Comparison of ENCODE assay signal across 13 cellular contexts in the genomic region with DNA sequence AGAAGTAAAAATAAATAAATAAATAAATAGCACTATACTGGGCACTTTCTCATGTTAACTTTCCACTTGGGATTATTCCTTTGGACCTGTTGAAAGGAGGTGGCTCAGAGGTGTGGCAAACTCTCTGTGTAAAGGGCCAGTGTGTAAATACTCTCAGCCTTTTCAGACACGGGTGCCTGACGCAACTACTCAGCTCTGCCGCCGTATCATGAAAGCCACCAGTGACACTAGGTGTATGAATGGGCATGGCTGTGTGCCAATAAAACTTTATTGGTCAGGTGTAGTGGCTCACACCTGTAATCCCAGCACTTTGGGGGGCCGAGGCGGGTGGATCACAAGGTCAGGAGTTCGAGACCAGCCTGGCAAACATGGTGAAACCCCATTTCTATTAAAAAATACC. TPM values are rescaled to one million over a fixed set of nuclear protein-coding genes. Genes with fewer than 3 reads are reported as not detected.
DNase-seq lines count a peak whose midpoint lies in the region; ATAC-seq, FAIRE-seq and TF ChIP-seq lines count a peak whose summit lies in the region.
"Had no signal": no experiment of that assay in that cellular context is flagged by ENCODE, and none has a peak within 500 bp of the region (broad histone marks: within the 10 kb centered on the region; RNA-seq: fewer than 3 reads in every experiment).

No MANE protein-coding gene starts in this region.

- H2AFZ ChIP-seq in K562 (ENCODE audit: low read depth, low read length): no peak overlapping the region

- no peak overlapping the region for H3K4me3 ChIP-seq in HEK293 (ENCODE audit: low read depth, low read length)
- H3K4me3 ChIP-seq in K562: no peak overlapping the region
- no peak overlapping the region for H3K4me3 ChIP-seq in lower lobe of right lung
- H3K4me3 ChIP-seq: A549 had no signal

- no peak for TF ChIP-seq POLR2A in K562 (conservative IDR thresholded peaks at IDR 0.05)

- BruUV-seq in K562 (replicated peaks; lab: Mats Ljungman, UMichigan): no TSS peak

- WGBS in K562 (ENCODE audit: insufficient coverage, low coverage, missing lambda C conversion rate): 98% methylated on average over 7 of the region's 7 CpGs

- no peak for TF ChIP-seq EP300 in K562 (IDR thresholded peaks at IDR 0.05; ENCODE audit: low read length)

- H3K9me1 ChIP-seq in K562 (ENCODE audit: control insufficient read depth, insufficient read depth, low read length): no peaks in the 10 kb centered on the region

- H3K4me1 ChIP-seq in HEK293 (ENCODE audit: control insufficient read depth, insufficient read depth, low read length) (no peaks in the 10 kb centered on the region), K562 (replicated peaks in 1 of 2; ENCODE audit: control insufficient read depth in 2 of 2, insufficient read depth in 2 of 2, low read length in 2 of 2) (peaks cover 0 to 14% of the 10 kb centered on the region in 2 experiments; a peak in 1 of 5 replicates), lower lobe of right lung (no peaks in the 10 kb centered on the region)
- H3K4me1 ChIP-seq: A549, BE2C had no signal

- DNase-seq in K562 (ENCODE audit: extremely low read depth in 1 of 4, low spot score in 3 of 4) (no peak), lower lobe of right lung (no peak), C1 segment of cervical spinal cord (lab: John Stamatoyannopoulos, UW) (no peak)
- DNase-seq in effector CD4-positive, alpha-beta T cell: no peak
- DNase-seq: BE2C; CD4-positive, CD25-positive, alpha-beta regulatory T cell; DMS53; GF-D8; HCEC 1CT had no signal

- TF ChIP-seq CTCF in HEK293 (tag by site-specific recombination; IDR thresholded peaks at IDR 0.05): no peak
- no peak for TF ChIP-seq CTCF in K562 (IDR thresholded peaks at IDR 0.05 in 2 of 3, conservative IDR thresholded peaks at IDR 0.05 in 1 of 3; ENCODE audit: insufficient read depth in 2 of 3, low read depth in 1 of 3, low read length in 3 of 3)
- no peak for TF ChIP-seq CTCF in lower lobe of right lung (IDR thresholded peaks at IDR 0.05)

- CTCF ChIA-PET in HEK293 (lab: Yijun Ruan, JAX): interaction anchor here (1.4 kb wide), 1 partner anchor 10 kb away, joined by 5 read pairs; no protein-coding TSS in a partner anchor
- CTCF ChIA-PET in K562 (lab: Yijun Ruan, JAX; ENCODE audit: low intra/inter-chr PET ratio): no interaction called here

- no peaks in the 10 kb centered on the region for H3K79me2 ChIP-seq in K562 (ENCODE audit: control insufficient read depth, insufficient read depth, low read length)

- in situ Hi-C loops in K562 (cut with MboI): no loop called here

- no peaks in the 10 kb centered on the region for H4K20me1 ChIP-seq in K562 (replicated peaks; ENCODE audit: control insufficient read depth, insufficient read depth, low read length)

- H3K27ac ChIP-seq in HEK293 (ENCODE audit: extremely low read depth, low read depth, low read length) (no peak overlapping the region), K562 (ENCODE audit: extremely low read depth, low read depth, low read length) (no peak overlapping the region), lower lobe of right lung (no peak overlapping the region)
- H3K27ac ChIP-seq: A549 had no signal

- H3K4me2 ChIP-seq in K562 (ENCODE audit: insufficient read depth, low read length): no peak overlapping the region
- H3K4me2 ChIP-seq: A549 had no signal

- ATAC-seq in K562 (no peak), lower lobe of right lung (peak; percentile 55 to 63), HG03432 (IDR thresholded peaks at IDR 0.05; ENCODE audit: unreplicated experiment) (no peak)
- ATAC-seq: A549 had no signal

- H3K36me3 ChIP-seq in HEK293 (ENCODE audit: control insufficient read depth in 2 of 2, insufficient read depth in 1 of 2, low read length in 2 of 2): peaks cover 8 to 90% of the 10 kb centered on the region in 2 experiments; a peak in 2 of 3 replicates
- H3K36me3 ChIP-seq in K562 (ENCODE audit: control insufficient read depth, insufficient read depth, low read length): peaks cover 93% of the 10 kb centered on the region; the same call in 2 of the 3 replicates
- peaks cover 95% of the 10 kb centered on the region for H3K36me3 ChIP-seq in lower lobe of right lung

- no peaks in the 10 kb centered on the region for H3K9me3 ChIP-seq in HEK293 (ENCODE audit: control insufficient read depth, insufficient read depth, low read depth, low read length)
- no peaks in the 10 kb centered on the region for H3K9me3 ChIP-seq in K562 (replicated peaks; ENCODE audit: control insufficient read depth, insufficient read depth, low read depth, low read length)
- no peaks in the 10 kb centered on the region for H3K9me3 ChIP-seq in lower lobe of right lung
- H3K9me3 ChIP-seq: A549, BE2C had no signal

- H3K27me3 ChIP-seq in K562 (ENCODE audit: control insufficient read depth in 2 of 2, insufficient read depth in 2 of 2, low read length in 2 of 2) (no peaks in the 10 kb centered on the region), lower lobe of right lung (ENCODE audit: low read depth) (no peaks in the 10 kb centered on the region)
- H3K27me3 ChIP-seq: BE2C had no signal

- POLR2A ChIA-PET in HEK293 (lab: Yijun Ruan, JAX): no interaction called here
- POLR2A ChIA-PET in K562 (lab: Yijun Ruan, JAX): interaction anchor here (1.1 kb wide), 1 partner anchor 11 kb away, joined by 4 read pairs; no protein-coding TSS in a partner anchor

- intact Hi-C loops in K562 (cut with micrococcal nuclease): no loop called here
- intact Hi-C loops in lower lobe of right lung (cut with DNase I): no loop called here

- no peak for FAIRE-seq in K562 (lab: Jason Lieb, UNC)
- FAIRE-seq: A549 had no signal

- no peak for TF ChIP-seq RAD21 in K562 (CRISPR knock-in tag; conservative IDR thresholded peaks at IDR 0.05 in 1 of 2, IDR thresholded peaks at IDR 0.05 in 1 of 2)

- H3K9ac ChIP-seq in K562 (ENCODE audit: insufficient read depth in 1 of 2, low read depth in 2 of 2, low read length in 2 of 2): no peak overlapping the region

RNA-seq across cellular contexts. Expression of gene SLC39A3, which starts 20.1 kb away (rescaled TPM):
- total RNA-seq in K562 (2011; cell fraction: chromatin; rRNA removed; ENCODE audit: low replicate concordance): 117 and 251 TPM in 2 replicates
- total RNA-seq in K562 (2011; cell fraction: nucleolus; rRNA removed): 298 and 302 TPM in 2 replicates
- total RNA-seq in K562 (2011; cell fraction: nucleoplasm; rRNA removed): 179 and 217 TPM in 2 replicates
- total RNA-seq in K562 (2014; rRNA removed): 161 and 172 TPM in 2 replicates
- total RNA-seq in K562 (2014; rRNA removed; fragmentation: Illumina TruSeq; extraction: Trizol): 58.6 and 93.5 TPM in 2 replicates
- 87.1 and 91.3 TPM in 2 replicates for total RNA-seq in K562 (2015; rRNA removed; fragmentation: Illumina TruSeq; extraction: Trizol)
- total RNA-seq in K562 (2021): 149 and 152 TPM in 2 replicates
- 127 and 145 TPM in 2 replicates for polyA plus RNA-seq in K562 (2011; rRNA removed)
- polyA plus RNA-seq in K562 (2011; cell fraction: cytosol; rRNA removed): 193 and 267 TPM in 2 replicates
- 120 and 140 TPM in 2 replicates for polyA plus RNA-seq in K562 (2011; cell fraction: nucleus; rRNA removed)
- 107 and 221 TPM in 2 replicates for polyA plus RNA-seq in K562 (2012)
- polyA plus RNA-seq in K562 (2014; fragmentation: Illumina TruSeq; extraction: Trizol): 215 and 268 TPM in 2 replicates
- 1 to 10 TPM; 2.3 to 3.6 TPM for polyA plus RNA-seq in K562 (2014; fragmentation: Nextera tagmentation; extraction: Ambion mirVana)
- polyA plus RNA-seq in K562 (2014; rRNA removed): 165 and 173 TPM in 2 replicates
- polyA minus RNA-seq in K562 (2011; rRNA and poly(A)+ RNA removed): 62.5 and 83.9 TPM in 2 replicates
- 76.8 and 77.8 TPM in 2 replicates for polyA minus RNA-seq in K562 (2011; cell fraction: cytosol; rRNA and poly(A)+ RNA removed)
- 36.1 and 44.7 TPM in 2 replicates for polyA minus RNA-seq in K562 (2011; cell fraction: nucleus; rRNA and poly(A)+ RNA removed)
- total RNA-seq in lower lobe of right lung: 24.4 TPM

RNA-seq across cellular contexts. Expression of gene SGTA, which starts 23.1 kb away (rescaled TPM):
- total RNA-seq in K562 (2011; cell fraction: chromatin; rRNA removed; ENCODE audit: low replicate concordance): 53.5 and 114 TPM in 2 replicates
- total RNA-seq in K562 (2011; cell fraction: nucleolus; rRNA removed): 73.2 and 78.7 TPM in 2 replicates
- 57.0 and 59.8 TPM in 2 replicates for total RNA-seq in K562 (2011; cell fraction: nucleoplasm; rRNA removed)
- 73.2 and 106 TPM in 2 replicates for total RNA-seq in K562 (2014; rRNA removed)
- total RNA-seq in K562 (2014; rRNA removed; fragmentation: Illumina TruSeq; extraction: Trizol): 16.2 and 18.1 TPM in 2 replicates
- total RNA-seq in K562 (2015; rRNA removed; fragmentation: Illumina TruSeq; extraction: Trizol): 49.9 and 50.8 TPM in 2 replicates
- 106 and 110 TPM in 2 replicates for total RNA-seq in K562 (2021)
- 44.5 and 67.3 TPM in 2 replicates for polyA plus RNA-seq in K562 (2011; rRNA removed)
- polyA plus RNA-seq in K562 (2011; cell fraction: cytosol; rRNA removed): 73.0 and 146 TPM in 2 replicates
- polyA plus RNA-seq in K562 (2011; cell fraction: nucleus; rRNA removed): 65.8 and 104 TPM in 2 replicates
- 77.3 and 87.1 TPM in 2 replicates for polyA plus RNA-seq in K562 (2012)
- polyA plus RNA-seq in K562 (2014; fragmentation: Illumina TruSeq; extraction: Trizol): 72.3 and 101 TPM in 2 replicates
- polyA plus RNA-seq in K562 (2014; fragmentation: Nextera tagmentation; extraction: Ambion mirVana): 1 to 10 TPM; 1.4 to 4.8 TPM
- polyA plus RNA-seq in K562 (2014; rRNA removed): 87.3 and 89.9 TPM in 2 replicates
- polyA minus RNA-seq in K562 (2011; rRNA and poly(A)+ RNA removed): 10.3 and 19.1 TPM in 2 replicates
- 38.4 and 40.7 TPM in 2 replicates for polyA minus RNA-seq in K562 (2011; cell fraction: cytosol; rRNA and poly(A)+ RNA removed)
- polyA minus RNA-seq in K562 (2011; cell fraction: nucleus; rRNA and poly(A)+ RNA removed): 17.5 and 20.0 TPM in 2 replicates
- 41.6 TPM for total RNA-seq in lower lobe of right lung

RNA-seq across cellular contexts. Expression of gene THOP1, which starts 25.3 kb away (rescaled TPM):
- 161 and 433 TPM in 2 replicates for total RNA-seq in K562 (2011; cell fraction: chromatin; rRNA removed; ENCODE audit: low replicate concordance)
- total RNA-seq in K562 (2011; cell fraction: nucleolus; rRNA removed): 163 and 178 TPM in 2 replicates
- 128 and 148 TPM in 2 replicates for total RNA-seq in K562 (2011; cell fraction: nucleoplasm; rRNA removed)
- 255 and 325 TPM in 2 replicates for total RNA-seq in K562 (2014; rRNA removed)
- 43.6 and 58.2 TPM in 2 replicates for total RNA-seq in K562 (2014; rRNA removed; fragmentation: Illumina TruSeq; extraction: Trizol)
- 97.6 and 106 TPM in 2 replicates for total RNA-seq in K562 (2015; rRNA removed; fragmentation: Illumina TruSeq; extraction: Trizol)
- total RNA-seq in K562 (2021): 193 and 203 TPM in 2 replicates
- polyA plus RNA-seq in K562 (2011; rRNA removed): 96.1 and 122 TPM in 2 replicates
- polyA plus RNA-seq in K562 (2011; cell fraction: cytosol; rRNA removed): 93.4 and 185 TPM in 2 replicates
- 299 and 377 TPM in 2 replicates for polyA plus RNA-seq in K562 (2011; cell fraction: nucleus; rRNA removed)
- polyA plus RNA-seq in K562 (2012): 128 and 152 TPM in 2 replicates
- polyA plus RNA-seq in K562 (2014; fragmentation: Illumina TruSeq; extraction: Trizol): 77.3 and 106 TPM in 2 replicates
- 1 to 10 TPM; 1.3 to 2.0 TPM for polyA plus RNA-seq in K562 (2014; fragmentation: Nextera tagmentation; extraction: Ambion mirVana)
- 174 and 181 TPM in 2 replicates for polyA plus RNA-seq in K562 (2014; rRNA removed)
- polyA minus RNA-seq in K562 (2011; rRNA and poly(A)+ RNA removed): 65.6 and 91.6 TPM in 2 replicates
- polyA minus RNA-seq in K562 (2011; cell fraction: cytosol; rRNA and poly(A)+ RNA removed): 90.0 and 90.6 TPM in 2 replicates
- polyA minus RNA-seq in K562 (2011; cell fraction: nucleus; rRNA and poly(A)+ RNA removed): 35.1 and 68.2 TPM in 2 replicates
- 34.9 TPM for total RNA-seq in lower lobe of right lung

RNA-seq across cellular contexts. Expression of gene DIRAS1, which starts 38.8 kb away (rescaled TPM):
- total RNA-seq in K562 (2011; cell fraction: chromatin; rRNA removed; ENCODE audit: low replicate concordance): 5.2 and 12.7 TPM in 2 replicates
- total RNA-seq in K562 (2011; cell fraction: nucleolus; rRNA removed): 5.7 and 6.5 TPM in 2 replicates
- 4.3 and 5.3 TPM in 2 replicates for total RNA-seq in K562 (2011; cell fraction: nucleoplasm; rRNA removed)
- total RNA-seq in K562 (2014; rRNA removed) (2.2 and 3.3 TPM in 2 replicates), K562 (2014; rRNA removed; fragmentation: Illumina TruSeq; extraction: Trizol) (2.3 TPM in 2 replicates), K562 (2015; rRNA removed; fragmentation: Illumina TruSeq; extraction: Trizol) (2.9 and 3.3 TPM in 2 replicates), K562 (2021) (12.0 and 12.8 TPM in 2 replicates), lower lobe of right lung (0.71 TPM)
- polyA plus RNA-seq in K562 (2011; rRNA removed) (7.3 and 12.0 TPM in 2 replicates), K562 (2014; fragmentation: Illumina TruSeq; extraction: Trizol) (3.8 and 4.9 TPM in 2 replicates), K562 (2014; fragmentation: Nextera tagmentation; extraction: Ambion mirVana) (under 1 TPM; 0.11 to 0.18 TPM), K562 (2014; rRNA removed) (4.7 and 6.0 TPM in 2 replicates)
- polyA plus RNA-seq in K562 (2011; cell fraction: cytosol; rRNA removed): 8.0 and 16.3 TPM in 2 replicates
- polyA plus RNA-seq in K562 (2011; cell fraction: nucleus; rRNA removed): 10.3 and 10.5 TPM in 2 replicates
- polyA plus RNA-seq in K562 (2012): 5.1 and 7.3 TPM in 2 replicates
- polyA minus RNA-seq in K562 (2011; rRNA and poly(A)+ RNA removed): 10.2 and 11.4 TPM in 2 replicates
- polyA minus RNA-seq in K562 (2011; cell fraction: cytosol; rRNA and poly(A)+ RNA removed): 8.0 and 8.7 TPM in 2 replicates
- 1.8 and 2.6 TPM in 2 replicates for polyA minus RNA-seq in K562 (2011; cell fraction: nucleus; rRNA and poly(A)+ RNA removed)
- total RNA-seq: CD4-positive, CD25-positive, alpha-beta regulatory T cell; HT-29 had no signal
- polyA plus RNA-seq: CD4-positive, CD25-positive, alpha-beta regulatory T cell had no signal

RNA-seq across cellular contexts. Expression of gene GNG7, which starts 57.5 kb away (rescaled TPM):
- 0.09 and 0.16 TPM in 2 replicates for total RNA-seq in K562 (2011; cell fraction: chromatin; rRNA removed; ENCODE audit: low replicate concordance)
- under 0.01 and 0.13 TPM in 2 replicates for total RNA-seq in K562 (2011; cell fraction: nucleolus; rRNA removed)
- total RNA-seq in K562 (2011; cell fraction: nucleoplasm; rRNA removed): 0.15 TPM in 1 of 2 replicates, not detected in the other
- total RNA-seq in K562 (2014; rRNA removed) (0.09 TPM in 1 of 2 replicates, not detected in the other), K562 (2014; rRNA removed; fragmentation: Illumina TruSeq; extraction: Trizol) (0.04 TPM in 1 of 2 replicates, not detected in the other), K562 (2015; rRNA removed; fragmentation: Illumina TruSeq; extraction: Trizol) (0.04 TPM in 2 replicates), K562 (2021) (0.11 and 0.20 TPM in 2 replicates), lower lobe of right lung (6.2 TPM)
- polyA plus RNA-seq in K562 (2011; rRNA removed) (0.08 and 0.12 TPM in 2 replicates), K562 (2014; fragmentation: Illumina TruSeq; extraction: Trizol) (0.04 TPM in 2 replicates), K562 (2014; fragmentation: Nextera tagmentation; extraction: Ambion mirVana) (under 1 TPM in 1 of 2 experiments, not detected in 1; 0.01 TPM), K562 (2014; rRNA removed) (0.07 TPM in 1 of 2 replicates, not detected in the other)
- polyA plus RNA-seq in K562 (2011; cell fraction: cytosol; rRNA removed): 0.15 and 0.27 TPM in 2 replicates
- 0.04 and 0.22 TPM in 2 replicates for polyA plus RNA-seq in K562 (2011; cell fraction: nucleus; rRNA removed)
- 0.10 and 0.53 TPM in 2 replicates for polyA plus RNA-seq in K562 (2012)
- polyA minus RNA-seq in K562 (2011; rRNA and poly(A)+ RNA removed): 0.03 TPM in 1 of 2 replicates, not detected in the other
- polyA minus RNA-seq in K562 (2011; cell fraction: cytosol; rRNA and poly(A)+ RNA removed): not detected in 2 replicates
- not detected in 2 replicates for polyA minus RNA-seq in K562 (2011; cell fraction: nucleus; rRNA and poly(A)+ RNA removed)

Comparison
In these comparisons a context has a peak if more than half of its experiments do, and no peak if none do; other contexts are left out.
1. ATAC-seq: peak in lower lobe of right lung (2 of 2); none in K562 (single experiment) and HG03432 (single experiment).